ENCODE assay signal across 21 cellular contexts in the genomic region with DNA sequence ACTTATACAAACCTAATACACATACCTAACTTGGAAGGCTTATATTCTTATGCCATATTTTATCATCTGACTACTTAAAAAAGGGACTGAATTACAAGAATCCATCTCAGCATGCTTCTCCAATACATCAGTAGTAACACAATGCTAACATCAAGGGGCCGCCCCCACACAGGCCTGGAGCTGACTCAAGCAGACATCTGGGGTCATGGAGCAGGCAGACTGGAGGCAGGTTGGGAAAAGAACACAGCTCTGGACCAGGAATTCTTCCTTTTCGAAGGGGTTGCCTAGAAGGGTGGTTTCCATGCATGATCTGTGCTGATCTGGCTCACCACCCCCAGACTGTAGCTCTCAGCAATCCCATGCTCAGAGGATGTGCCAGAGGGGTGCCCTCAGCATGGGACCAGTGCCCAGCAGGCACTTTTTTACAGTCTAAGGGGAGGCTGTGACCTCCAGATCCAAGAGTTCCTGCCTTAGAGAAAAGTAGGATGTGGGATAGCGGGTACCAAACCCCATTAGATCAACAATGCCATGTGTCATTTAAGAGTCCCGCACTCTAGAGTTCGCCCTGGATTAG. TPM values are rescaled to one million over a fixed set of nuclear protein-coding genes. Genes with fewer than 3 reads are reported as not detected.
DNase-seq lines count a peak whose midpoint lies in the region; ATAC-seq, FAIRE-seq and TF ChIP-seq lines count a peak whose summit lies in the region.
"Had no signal": no experiment of that assay in that cellular context is flagged by ENCODE, and none has a peak within 500 bp of the region (broad histone marks: within the 10 kb centered on the region; RNA-seq: fewer than 3 reads in every experiment).

No MANE protein-coding gene starts in this region.

- no peak for FAIRE-seq in astrocyte (lab: Jason Lieb, UNC)
- FAIRE-seq: frontal cortex had no signal

- H3K27me3 ChIP-seq in astrocyte (ENCODE audit: insufficient read depth, low read length): no peaks in the 10 kb centered on the region
- H3K27me3 ChIP-seq in foreskin keratinocyte: no peaks in the 10 kb centered on the region
- H3K27me3 ChIP-seq: spleen, upper lobe of left lung had no signal

- H3K4me2 ChIP-seq in astrocyte (ENCODE audit: low read length): peak overlapping the region; percentile 15

- peaks cover 7% of the 10 kb centered on the region for H3K4me1 Mint-ChIP-seq in astrocyte (ENCODE audit: low read depth, unreplicated experiment)
- H3K4me1 Mint-ChIP-seq: activated naive CD4-positive, alpha-beta T cell treated with anti-CD3 and anti-CD28 coated beads, Interleukin-2, amount 50 U/mL, for 24 hours; naive thymus-derived CD4-positive, alpha-beta T cell had no signal

- peak; percentile 41 for ATAC-seq in foreskin keratinocyte
- no peak for ATAC-seq in HG03439 (IDR thresholded peaks at IDR 0.05; ENCODE audit: unreplicated experiment)
- no peak for ATAC-seq in HG03354 (IDR thresholded peaks at IDR 0.05; ENCODE audit: poor library complexity, severe bottlenecking, unreplicated experiment)
- ATAC-seq: lower lobe of right lung; naive thymus-derived CD4-positive, alpha-beta T cell had no signal

- H3K4me1 ChIP-seq in astrocyte (ENCODE audit: insufficient read depth, low read length) (peaks cover 11% of the 10 kb centered on the region), foreskin keratinocyte (peaks cover 9% of the 10 kb centered on the region)
- H3K4me1 ChIP-seq: lower lobe of right lung, spleen, upper lobe of left lung had no signal

- in situ Hi-C loops in KBM-7 (cut with MboI; ENCODE audit: low pct_unique_long_range_greater_than_20kb, low sequenced_read_pairs): no loop called here

- H3K36me3 Mint-ChIP-seq in astrocyte (ENCODE audit: low read depth, unreplicated experiment): no peaks in the 10 kb centered on the region
- H3K36me3 Mint-ChIP-seq: activated naive CD4-positive, alpha-beta T cell treated with anti-CD3 and anti-CD28 coated beads, Interleukin-2, amount 50 U/mL, for 24 hours had no signal

- H3K27me3 Mint-ChIP-seq in astrocyte (ENCODE audit: low read depth, unreplicated experiment): no peaks in the 10 kb centered on the region
- H3K27me3 Mint-ChIP-seq: activated naive CD4-positive, alpha-beta T cell treated with anti-CD3 and anti-CD28 coated beads, Interleukin-2, amount 50 U/mL, for 24 hours; naive thymus-derived CD4-positive, alpha-beta T cell had no signal

- no peak overlapping the region for H3K4me3 ChIP-seq in astrocyte (ENCODE audit: insufficient read depth, low read depth, low read length)
- H3K4me3 ChIP-seq: lower lobe of right lung, spleen, upper lobe of left lung had no signal

- H2AFZ ChIP-seq in astrocyte (ENCODE audit: low read depth, low read length): no peak overlapping the region

- H3K79me2 ChIP-seq in astrocyte (ENCODE audit: insufficient read depth, low read length): no peaks in the 10 kb centered on the region

- H4K20me1 ChIP-seq in astrocyte (ENCODE audit: insufficient read depth, low read length): no peaks in the 10 kb centered on the region

- peaks cover 10% of the 10 kb centered on the region for H3K9me3 Mint-ChIP-seq in astrocyte (ENCODE audit: unreplicated experiment)
- H3K9me3 Mint-ChIP-seq: activated naive CD4-positive, alpha-beta T cell treated with anti-CD3 and anti-CD28 coated beads, Interleukin-2, amount 50 U/mL, for 24 hours had no signal

- no peak overlapping the region for H3K27ac Mint-ChIP-seq in astrocyte (ENCODE audit: unreplicated experiment)
- H3K27ac Mint-ChIP-seq: activated naive CD4-positive, alpha-beta T cell treated with anti-CD3 and anti-CD28 coated beads, Interleukin-2, amount 50 U/mL, for 24 hours; naive thymus-derived CD4-positive, alpha-beta T cell had no signal

- H3K9me3 ChIP-seq in astrocyte (ENCODE audit: insufficient read depth, low read depth, low read length): no peaks in the 10 kb centered on the region
- H3K9me3 ChIP-seq: lower lobe of right lung, upper lobe of left lung had no signal

- H3K9ac ChIP-seq in astrocyte (ENCODE audit: low read length): no peak overlapping the region

- H3K4me3 Mint-ChIP-seq in astrocyte (ENCODE audit: unreplicated experiment): no peak overlapping the region
- H3K4me3 Mint-ChIP-seq: activated naive CD4-positive, alpha-beta T cell treated with anti-CD3 and anti-CD28 coated beads, Interleukin-2, amount 50 U/mL, for 24 hours; naive thymus-derived CD4-positive, alpha-beta T cell had no signal

- TF ChIP-seq CTCF in astrocyte (IDR thresholded peaks at IDR 0.05; ENCODE audit: insufficient read depth, low read depth, low read length): no peak
- no peak for TF ChIP-seq CTCF in foreskin keratinocyte (conservative IDR thresholded peaks at IDR 0.05)

- DNase-seq in HCEC 1CT: peak; percentile 65
- peak; percentile 80 for DNase-seq in astrocyte (ENCODE audit: low read depth)
- DNase-seq in foreskin keratinocyte: no peak
- peak; percentile 72 for DNase-seq in smooth muscle cell of the brain vasculature (ENCODE audit: low read depth, low spot score)
- no peak for DNase-seq in NCI-H1436 treated with DMSO at 0.1 percent for 48 hours (lab: John Stamatoyannopoulos, UW)
- no peak for DNase-seq in KBM-7
- DNase-seq: activated CD4-positive, alpha-beta T cell treated with anti-CD3 and anti-CD28 coated beads for 48 hours; activated T-cell treated with anti-CD3 and anti-CD28 coated beads for 4 hours; effector CD4-positive, alpha-beta T cell; lower lobe of right lung; NCI-H187; NCI-H510A treated with DMSO at 0.1 percent for 48 hours; OCI-M1; posterior cingulate gyrus; spleen; upper lobe of left lung had no signal

- no peak overlapping the region for H3K27ac ChIP-seq in astrocyte (ENCODE audit: low read depth, low read length)
- H3K27ac ChIP-seq in foreskin keratinocyte: no peak overlapping the region
- H3K27ac ChIP-seq: lower lobe of right lung, spleen, upper lobe of left lung had no signal

- no peaks in the 10 kb centered on the region for H3K36me3 ChIP-seq in astrocyte (ENCODE audit: insufficient read depth, low read length)
- H3K36me3 ChIP-seq: lower lobe of right lung, spleen, upper lobe of left lung had no signal

RNA-seq across cellular contexts. Expression of a gene that starts 26.1 kb away (rescaled TPM):
- total RNA-seq in astrocyte: 35.0 and 36.4 TPM in 2 replicates
- 89.9 and 105 TPM in 2 replicates for total RNA-seq in foreskin keratinocyte
- 60.4 and 75.6 TPM in 2 replicates for polyA plus RNA-seq in foreskin keratinocyte

Comparison
In these comparisons a context has a peak if more than half of its experiments do, and no peak if none do; other contexts are left out.
1. DNase-seq: peak in HCEC 1CT (single experiment), astrocyte (single experiment) and smooth muscle cell of the brain vasculature (single experiment); none in foreskin keratinocyte (0 of 2), NCI-H1436 treated with DMSO at 0.1 percent for 48 hours (single experiment) and KBM-7 (single experiment).